ENCODE assay signal across 8 cellular contexts in genomic region chr2:176126929-176127768, GRCh38. TPM values are rescaled to one million over a fixed set of nuclear protein-coding genes. Genes with fewer than 3 reads are reported as not detected.
DNase-seq lines count a peak whose midpoint lies in the region; ATAC-seq and TF ChIP-seq lines count a peak whose summit lies in the region.

No MANE protein-coding gene starts in this region.

- H3K27ac Mint-ChIP-seq in chondrocyte (ENCODE audit: unreplicated experiment), result no peak overlapping the region

- peaks cover 71% of the 10 kb centered on the region for H3K27me3 Mint-ChIP-seq in chondrocyte (ENCODE audit: low read depth)

- CTCF ChIA-PET in GM10248 (lab: Yijun Ruan, JAX), result interaction anchor here (0.6 to 4.2 kb wide), 52 partner anchors 9 to 1416 kb away, joined by 3 to 57 read pairs (median 4); no protein-coding TSS in a partner anchor

- H3K4me1 Mint-ChIP-seq in chondrocyte (ENCODE audit: low read depth), result peaks cover 26% of the 10 kb centered on the region

- POLR2A ChIA-PET in GM10248 (lab: Yijun Ruan, JAX), result no interaction called here

- ATAC-seq in GM21367 (IDR thresholded peaks at IDR 0.05; ENCODE audit: unreplicated experiment) (no peak), GM19395 (IDR thresholded peaks at IDR 0.05; ENCODE audit: unreplicated experiment) (no peak)

- H3K36me3 Mint-ChIP-seq in chondrocyte (ENCODE audit: low read depth), result peaks cover 3% of the 10 kb centered on the region

- TF ChIP-seq CTCF in GM10248 (IDR thresholded peaks at IDR 0.05; ENCODE audit: control extremely low read depth, extremely low read depth, low read depth, missing control alignments) (peak; percentile 79), chondrocyte (IDR thresholded peaks at IDR 0.05) (peak; percentile 98)

- DNase-seq in GM10248 (ENCODE audit: extremely low spot score) (peak; percentile 50), NCI-H1930 (lab: John Stamatoyannopoulos, UW) (peak; percentile 47 to 84), chondrocyte (ENCODE audit: low spot score) (no peak), lung microvascular endothelial cell (ENCODE audit: low read depth in 2 of 2) (peak; percentile 68 to 93)
- DNase-seq in activated CD4-positive, CD25-positive, alpha-beta regulatory T cell treated with anti-CD3 and anti-CD28 coated beads, Interleukin-2, amount 50 U/mL, for 16 hours (ENCODE audit: low read depth, low spot score), result peak; percentile 33
- peak; percentile 47 to 57 for DNase-seq in stimulated activated CD8-positive, alpha-beta memory T cell treated with anti-CD3 and anti-CD28 coated beads, Interleukin-4, amount 100 ng/mL, for 1 hour (ENCODE audit: low read depth in 2 of 2, low spot score in 1 of 2)

- H3K4me3 Mint-ChIP-seq in chondrocyte (ENCODE audit: unreplicated experiment), result no peak overlapping the region

- H3K9me3 Mint-ChIP-seq in chondrocyte (ENCODE audit: low read depth), result peaks cover under 1% of the 10 kb centered on the region

RNA-seq across cellular contexts. Expression of gene HOXD8, which starts 2.4 kb away (rescaled TPM):
- total RNA-seq in chondrocyte (not detected in 3 replicates), lung microvascular endothelial cell (15.5 and 27.4 TPM in 2 replicates)

RNA-seq across cellular contexts. Expression of gene HOXD9, which starts 4.6 kb away (rescaled TPM):
- total RNA-seq in chondrocyte (not detected in 3 replicates), lung microvascular endothelial cell (15.3 and 23.8 TPM in 2 replicates)

RNA-seq across cellular contexts. Expression of gene HOXD10, which starts 10.6 kb away (rescaled TPM):
- total RNA-seq in chondrocyte (not detected in 3 replicates), lung microvascular endothelial cell (4.0 and 4.4 TPM in 2 replicates)

RNA-seq across cellular contexts. Expression of gene HOXD11, which starts 20.1 kb away (rescaled TPM):
- total RNA-seq in chondrocyte (not detected in 3 replicates), lung microvascular endothelial cell (not detected in 2 replicates)

RNA-seq across cellular contexts. Expression of gene HOXD4, which starts 24.2 kb away (rescaled TPM):
- total RNA-seq in chondrocyte (not detected in 3 replicates), lung microvascular endothelial cell (1.3 and 4.4 TPM in 2 replicates)

Comparison
In these comparisons a context has a peak if more than half of its experiments do, and no peak if none do; other contexts are left out.
1. RNA of gene HOXD8, which starts 2.4 kb away (total RNA-seq): 15.5 to 27.4 TPM in lung microvascular endothelial cell; not detected in chondrocyte; every median in the first group is over 10 times any median in the second.
2. RNA of gene HOXD9, which starts 4.6 kb away (total RNA-seq): 15.3 to 23.8 TPM in lung microvascular endothelial cell; not detected in chondrocyte; every median in the first group is over 10 times any median in the second.